ENCODE assay signal across 15 cellular contexts in the genomic region with DNA sequence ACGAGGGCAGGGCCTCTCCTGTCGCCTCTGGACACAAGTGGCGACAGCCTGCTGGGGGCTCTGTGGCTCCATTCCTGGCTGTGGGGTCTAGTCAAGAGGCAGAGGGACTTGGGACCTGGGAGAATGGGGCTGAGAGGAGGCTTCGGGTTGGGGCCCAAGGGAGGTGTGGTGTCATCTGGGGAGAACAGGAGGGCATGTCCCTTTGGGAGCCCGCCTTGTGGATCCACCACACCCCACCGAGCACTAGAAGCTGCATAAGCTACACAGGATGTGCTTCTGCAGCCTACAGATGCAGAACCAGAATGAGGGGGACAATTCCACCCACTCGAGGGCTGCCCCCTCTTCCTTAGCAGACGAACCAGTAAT. TPM values are rescaled to one million over a fixed set of nuclear protein-coding genes. Genes with fewer than 3 reads are reported as not detected.
DNase-seq lines count a peak whose midpoint lies in the region; ATAC-seq and TF ChIP-seq lines count a peak whose summit lies in the region.
"Had no signal": no experiment of that assay in that cellular context is flagged by ENCODE, and none has a peak within 500 bp of the region (broad histone marks: within the 10 kb centered on the region; RNA-seq: fewer than 3 reads in every experiment).

No MANE protein-coding gene starts in this region.

- no TSS peak for BruUV-seq in HCT116 (replicated peaks; lab: Mats Ljungman, UMichigan)

- H3K4me1 ChIP-seq in HCT116 (ENCODE audit: control insufficient read depth in 1 of 2, insufficient read depth in 2 of 2, low read length in 2 of 2) = peaks cover 38 to 67% of the 10 kb centered on the region in 2 experiments
- peaks cover 48% of the 10 kb centered on the region for H3K4me1 ChIP-seq in SJSA1 (replicated peaks)
- H3K4me1 ChIP-seq in smooth muscle cell (ENCODE audit: low read depth) = peaks cover 22% of the 10 kb centered on the region
- peaks cover 0 to 40% (median 30%) of the 10 kb centered on the region in 4 donors for H3K4me1 ChIP-seq in tibial nerve

- CTCF ChIA-PET in HCT116 (lab: Charles Lee) = interaction anchor here (1.6 to 4.8 kb wide), 3 partner anchors 14 to 36 kb away, joined by 3 to 49 read pairs (median 9); a partner anchor contains a TSS

- H3K9ac ChIP-seq in HCT116 (ENCODE audit: low read length) (peak overlapping the region; percentile 50), smooth muscle cell (ENCODE audit: low read depth) (peak overlapping the region; percentile 7)

- DNase-seq in HCT116 (ENCODE audit: low read depth, low spot score) (no peak), SJSA1 (ENCODE audit: low read depth in 1 of 2, low spot score in 2 of 2) (no peak), epithelial cell of prostate (ENCODE audit: low read depth, low spot score) (no peak), smooth muscle cell (lab: John Stamatoyannopoulos, UW; ENCODE audit: unreplicated experiment) (no peak), tibial nerve (ENCODE audit: low spot score in 2 of 2) (no peak), GM13976 (ENCODE audit: low spot score) (no peak), LoVo (ENCODE audit: low spot score) (no peak), H4 (ENCODE audit: low spot score) (no peak)
- DNase-seq: activated gamma-delta T cell treated with Interleukin-2 at 50 U/mL for 16 hours; DMS79; stimulated activated CD4-positive, alpha-beta T cell treated with anti-CD3 and anti-CD28 coated beads, Interleukin-4, amount 100 ng/mL, for 1 hour had no signal

- no peak for ATAC-seq in HCT116

- H3K4me2 ChIP-seq in HCT116 (ENCODE audit: low read length) = peak overlapping the region; percentile 98
- peak overlapping the region; percentile 59 for H3K4me2 ChIP-seq in smooth muscle cell

- no peak for TF ChIP-seq RAD21 in HCT116 (IDR thresholded peaks at IDR 0.05; ENCODE audit: low read depth)

- H3K9me3 ChIP-seq in HCT116 (ENCODE audit: control insufficient read depth in 1 of 2, insufficient read depth in 1 of 2, low read depth in 1 of 2, low read length in 2 of 2) (no peaks in the 10 kb centered on the region), SJSA1 (replicated peaks) (no peaks in the 10 kb centered on the region), smooth muscle cell (replicated peaks; ENCODE audit: low read depth) (no peaks in the 10 kb centered on the region), tibial nerve (no peaks in the 10 kb centered on the region)
- H3K9me3 ChIP-seq: right atrium auricular region had no signal

- RAD21 ChIA-PET in HCT116 (lab: Charles Lee; ENCODE audit: low non-redundant PET in 1 of 2, low total read pairs in 2 of 2, uncharacterized antibody in 2 of 2, unreplicated experiment in 2 of 2) = interaction anchor here in 1 of 2 experiments (0.6 kb wide), 1 partner anchor 10 kb away, joined by 4 read pairs; no protein-coding TSS in a partner anchor

- WGBS in smooth muscle cell (ENCODE audit: low lambda C conversion rate) = 72% methylated on average over 8 of the region's 8 CpGs
- 65 to 71% methylated on average over 8 of the region's 8 CpGs for WGBS in tibial nerve, 2 donors

- no peaks in the 10 kb centered on the region for H3K9me2 ChIP-seq in HCT116 (ENCODE audit: insufficient read depth)

- H3K27ac ChIP-seq in HCT116 (ENCODE audit: low read depth, low read length) (peak overlapping the region; percentile 98), SJSA1 (peak overlapping the region; percentile 32), epithelial cell of prostate (peak overlapping the region; percentile 87), smooth muscle cell (ENCODE audit: low read depth) (peak overlapping the region; percentile 83), tibial nerve (peak overlapping the region in 2 of 4 donors; percentile 50 to 84)
- H3K27ac ChIP-seq: C4-2B had no signal

- peaks cover 0 to 8% of the 10 kb centered on the region in 2 experiments; a peak in 1 of 4 replicates for H3K36me3 ChIP-seq in HCT116 (ENCODE audit: control insufficient read depth in 1 of 2, insufficient read depth in 2 of 2, low read length in 2 of 2)
- H3K36me3 ChIP-seq in SJSA1 = peaks cover 22% of the 10 kb centered on the region
- no peaks in the 10 kb centered on the region for H3K36me3 ChIP-seq in smooth muscle cell (ENCODE audit: low read depth)
- peaks cover 0 to 56% (median 24%) of the 10 kb centered on the region in 3 donors for H3K36me3 ChIP-seq in tibial nerve

- in situ Hi-C loops in GM13976 (cut with MboI; ENCODE audit: low sequenced_read_pairs, unreplicated experiment) = no loop called here

- TF ChIP-seq CTCF in HCT116 (IDR thresholded peaks at IDR 0.05 in 2 of 3, conservative IDR thresholded peaks at IDR 0.05 in 1 of 3; ENCODE audit: borderline replicate concordance in 1 of 3, insufficient read depth in 1 of 3, low read depth in 2 of 3, low read length in 2 of 3) = no peak
- no peak for TF ChIP-seq CTCF in smooth muscle cell (IDR thresholded peaks at IDR 0.05; ENCODE audit: borderline replicate concordance, insufficient read depth, poor library complexity, severe bottlenecking)
- TF ChIP-seq CTCF in tibial nerve (IDR thresholded peaks at IDR 0.05) = no peak
- no peak for TF ChIP-seq CTCF in GM13976 (IDR thresholded peaks at IDR 0.05; ENCODE audit: borderline replicate concordance, control extremely low read depth, extremely low read depth, insufficient read depth, missing control alignments)

- H2AFZ ChIP-seq in HCT116 (ENCODE audit: low read depth, low read length, poor library complexity, severe bottlenecking) = no peak overlapping the region
- H2AFZ ChIP-seq in smooth muscle cell (ENCODE audit: low read depth) = no peak overlapping the region

- TF ChIP-seq EP300 in tibial nerve (IDR thresholded peaks at IDR 0.05) = no peak

- H3K4me3 ChIP-seq in HCT116 (replicated peaks in 1 of 2; ENCODE audit: low read depth in 1 of 2, low read length in 2 of 2) (peak overlapping the region in 1 of 2 experiments; percentile 23; a peak in 1 of 4 replicates), SJSA1 (no peak overlapping the region), smooth muscle cell (no peak overlapping the region), tibial nerve (no peak overlapping the region)
- H3K4me3 ChIP-seq: lung, right atrium auricular region had no signal

- peaks cover 29% of the 10 kb centered on the region for H3F3A ChIP-seq in smooth muscle cell (ENCODE audit: low read depth)

- H3K27me3 ChIP-seq in HCT116 (ENCODE audit: insufficient read depth, low read length) (no peaks in the 10 kb centered on the region), SJSA1 (replicated peaks) (no peaks in the 10 kb centered on the region), smooth muscle cell (ENCODE audit: low read depth) (no peaks in the 10 kb centered on the region), tibial nerve (peaks cover 0 to 4% of the 10 kb centered on the region in 2 donors)
- H3K27me3 ChIP-seq: right atrium auricular region had no signal

- H4K20me1 ChIP-seq in HCT116 (ENCODE audit: insufficient read depth) (no peaks in the 10 kb centered on the region), smooth muscle cell (ENCODE audit: low read depth) (peaks cover 30% of the 10 kb centered on the region)

- TF ChIP-seq POLR2A in HCT116 (IDR thresholded peaks at IDR 0.05; ENCODE audit: borderline replicate concordance, extremely low read depth, insufficient read depth, insufficient read length) (no peak), tibial nerve (IDR thresholded peaks at IDR 0.05) (no peak)

- peaks cover 17% of the 10 kb centered on the region; the same call in 1 of the 2 replicates for H3K79me2 ChIP-seq in HCT116 (ENCODE audit: insufficient read depth, low read length)
- peaks cover 4% of the 10 kb centered on the region for H3K79me2 ChIP-seq in smooth muscle cell (ENCODE audit: low read depth)

- POLR2A ChIA-PET in HCT116 (lab: Charles Lee) = interaction anchor here (4.8 kb wide), 1 partner anchor 13 kb away, joined by 43 read pairs; a partner anchor contains a TSS

- intact Hi-C loops in HCT116 (cut with micrococcal nuclease) = no loop called here

TF ChIP-seq in HCT116, 20 proteins besides CTCF, POLR2A, EP300 and RAD21 (continues in another document):
- TF ChIP-seq CEBPB (IDR thresholded peaks at IDR 0.05; ENCODE audit: low read depth) = no peak

RNA-seq across cellular contexts. Expression of a gene that starts 3.9 kb away (rescaled TPM):
- total RNA-seq in HCT116 (2021; ENCODE audit: unreplicated experiment) = 50.9 TPM
- polyA plus RNA-seq in HCT116 (2012) = 53.6 and 53.7 TPM in 2 replicates
- 51.8 and 64.4 TPM in 2 replicates for total RNA-seq in SJSA1 (2014; rRNA removed; shearing (Covaris generic))
- 62.9 and 70.9 TPM in 2 replicates for total RNA-seq in smooth muscle cell
- 97.1 and 109 TPM in 2 replicates for polyA plus RNA-seq in smooth muscle cell
- 10 to 100 TPM; 47.3 to 58.1 (median 52.1) TPM for total RNA-seq in tibial nerve
- total RNA-seq in H4 (2014; rRNA removed; shearing (Covaris generic)) = 38.6 and 62.6 TPM in 2 replicates

RNA-seq across cellular contexts. Expression of a gene that starts 5.6 kb away (rescaled TPM):
- total RNA-seq in HCT116 (2021; ENCODE audit: unreplicated experiment) (11.0 TPM), smooth muscle cell (5.8 and 7.2 TPM in 2 replicates), tibial nerve (10 to 100 TPM in 2 of 4 donors, 1 to 10 TPM in 2; 8.1 to 20.7 (median 12.3) TPM)
- polyA plus RNA-seq in HCT116 (2012) = 4.6 and 5.3 TPM in 2 replicates
- 3.4 and 5.6 TPM in 2 replicates for total RNA-seq in SJSA1 (2014; rRNA removed; shearing (Covaris generic))
- polyA plus RNA-seq in smooth muscle cell = 22.5 and 23.8 TPM in 2 replicates
- 6.6 and 7.4 TPM in 2 replicates for total RNA-seq in H4 (2014; rRNA removed; shearing (Covaris generic))

RNA-seq across cellular contexts. Expression of a gene that starts 12.6 kb away (rescaled TPM):
- total RNA-seq in HCT116 (2021; ENCODE audit: unreplicated experiment) (71.7 TPM), smooth muscle cell (1.9 and 2.1 TPM in 2 replicates), tibial nerve (under 1 TPM in 2 of 4 donors, not detected in 2; 0.22 to 0.90 TPM)
- 48.5 and 59.4 TPM in 2 replicates for polyA plus RNA-seq in HCT116 (2012)
- total RNA-seq in SJSA1 (2014; rRNA removed; shearing (Covaris generic)) = 21.5 and 24.9 TPM in 2 replicates
- polyA plus RNA-seq in smooth muscle cell = 3.9 and 5.0 TPM in 2 replicates
- total RNA-seq in H4 (2014; rRNA removed; shearing (Covaris generic)) = 5.9 and 12.4 TPM in 2 replicates

RNA-seq across cellular contexts. Expression of a gene that starts 29.0 kb away (rescaled TPM):
- total RNA-seq in HCT116 (2021; ENCODE audit: unreplicated experiment) = 32.5 TPM
- polyA plus RNA-seq in HCT116 (2012) = 20.7 and 23.0 TPM in 2 replicates
- not detected in 2 replicates for total RNA-seq in SJSA1 (2014; rRNA removed; shearing (Covaris generic))
- not detected in 2 replicates for total RNA-seq in smooth muscle cell
- 0.30 and 0.78 TPM in 2 replicates for polyA plus RNA-seq in smooth muscle cell
- 10 to 100 TPM in 3 of 4 donors, 1 to 10 TPM in 1; 7.0 to 21.0 (median 18.1) TPM for total RNA-seq in tibial nerve
- total RNA-seq in H4 (2014; rRNA removed; shearing (Covaris generic)) = not detected in 2 replicates
- polyA plus RNA-seq: neural cell had no signal

RNA-seq across cellular contexts. Expression of a gene that starts 31.6 kb away (rescaled TPM):
- 291 TPM for total RNA-seq in HCT116 (2021; ENCODE audit: unreplicated experiment)
- 302 and 326 TPM in 2 replicates for polyA plus RNA-seq in HCT116 (2012)
- 5.1 and 6.4 TPM in 2 replicates for total RNA-seq in SJSA1 (2014; rRNA removed; shearing (Covaris generic))
- total RNA-seq in smooth muscle cell = 50.6 and 51.4 TPM in 2 replicates
- 170 and 171 TPM in 2 replicates for polyA plus RNA-seq in smooth muscle cell
- 100 to 1,000 TPM in 3 of 4 donors, 10 to 100 TPM in 1; 74.7 to 272 (median 145) TPM for total RNA-seq in tibial nerve
- total RNA-seq in H4 (2014; rRNA removed; shearing (Covaris generic)) = 34.8 and 52.2 TPM in 2 replicates
